In the genomic region with DNA sequence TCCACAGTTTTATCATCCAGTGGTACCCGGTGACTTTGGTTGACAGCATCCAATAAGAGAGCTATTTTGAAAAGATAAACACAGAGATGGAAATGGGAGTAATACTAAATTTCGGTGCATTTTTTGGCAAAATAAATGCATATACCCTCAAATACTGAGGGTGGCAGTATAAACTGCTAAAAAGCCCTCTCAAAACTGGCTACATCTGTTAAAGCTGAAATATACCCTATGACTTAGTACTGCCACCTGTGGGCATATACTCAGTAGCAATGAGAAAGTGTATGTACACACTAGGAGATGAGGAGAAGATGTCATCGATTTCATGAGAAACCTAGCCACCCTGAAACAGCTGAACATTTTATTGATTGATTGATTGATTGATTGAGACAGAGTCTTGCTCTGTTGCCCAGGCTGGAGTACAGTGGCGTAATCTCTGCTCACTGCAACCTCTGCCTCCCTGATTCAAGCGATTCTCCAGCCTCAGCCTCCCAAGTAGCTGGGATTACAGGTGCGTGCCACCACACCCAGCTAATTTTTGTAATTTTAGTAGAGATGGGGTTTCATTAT, we compare ENCODE assay signal across 9 cellular contexts. TPM values are rescaled to one million over a fixed set of nuclear protein-coding genes. Genes with fewer than 3 reads are reported as not detected.
A peak's percentile ranks its signal among the peaks of the same experiment; 100 is the strongest.
DNase-seq lines count a peak whose midpoint lies in the region; ATAC-seq and FAIRE-seq lines count a peak whose summit lies in the region.
"Had no signal": no experiment of that assay in that cellular context is flagged by ENCODE, and none has a peak within 500 bp of the region (broad histone marks: within the 10 kb centered on the region; RNA-seq: fewer than 3 reads in every experiment).

No MANE protein-coding gene starts in this region.

- no peaks in the 10 kb centered on the region for H3K9me3 ChIP-seq in skeletal muscle satellite cell (replicated peaks; ENCODE audit: low read length)

- no peaks in the 10 kb centered on the region for H3K36me3 Mint-ChIP-seq in activated CD8-positive, alpha-beta memory T cell treated with anti-CD3 and anti-CD28 coated beads, Interleukin-2, amount 10 ng/mL, durations not matched to agents 7 days and 5 days

- no peak overlapping the region for H3K4me3 Mint-ChIP-seq in activated CD8-positive, alpha-beta memory T cell treated with anti-CD3 and anti-CD28 coated beads, Interleukin-2, amount 10 ng/mL, durations not matched to agents 7 days and 5 days
- H3K4me3 Mint-ChIP-seq: stimulated activated naive CD8-positive, alpha-beta T cell treated with anti-CD3 and anti-CD28 coated beads, Interleukin-15, Interleukin-2, amounts not matched to agents 100 ng/mL and 50 ng/mL, for 24 hours had no signal

- no peaks in the 10 kb centered on the region for H3K36me3 ChIP-seq in skeletal muscle satellite cell (ENCODE audit: insufficient read depth, low read length)

- H3K9me3 Mint-ChIP-seq in activated CD8-positive, alpha-beta memory T cell treated with anti-CD3 and anti-CD28 coated beads, Interleukin-2, amount 10 ng/mL, durations not matched to agents 7 days and 5 days (ENCODE audit: low read depth), result no peaks in the 10 kb centered on the region
- H3K9me3 Mint-ChIP-seq: stimulated activated naive CD8-positive, alpha-beta T cell treated with anti-CD3 and anti-CD28 coated beads, Interleukin-15, Interleukin-2, amounts not matched to agents 100 ng/mL and 50 ng/mL, for 24 hours had no signal

- no peak overlapping the region for H3K9ac ChIP-seq in skeletal muscle satellite cell (ENCODE audit: low read depth, low read length)

- peaks cover 11% of the 10 kb centered on the region for H3K27me3 ChIP-seq in skeletal muscle satellite cell (ENCODE audit: control insufficient read depth, insufficient read depth, low read length)

- no peak overlapping the region for H3K4me3 ChIP-seq in skeletal muscle satellite cell (ENCODE audit: low read length)

- peak; percentile 99 for ATAC-seq in activated CD8-positive, alpha-beta memory T cell treated with anti-CD3 and anti-CD28 coated beads, Interleukin-2, amount 10 ng/mL, durations not matched to agents 7 days and 5 days
- peak; percentile 68 for ATAC-seq in HG03175 (IDR thresholded peaks at IDR 0.05; ENCODE audit: unreplicated experiment)
- peak; percentile 61 for ATAC-seq in esophagus mucosa

- H3K4me2 ChIP-seq in skeletal muscle satellite cell (ENCODE audit: low read length), result peak overlapping the region; percentile 39

- CTCF ChIA-PET in activated CD8-positive, alpha-beta memory T cell treated with anti-CD3 and anti-CD28 coated beads, Interleukin-2, amount 10 ng/mL, durations not matched to agents 7 days and 5 days (lab: Charles Lee), result interaction anchor here (0.6 to 3.6 kb wide), 28 partner anchors 8 to 213 kb away, joined by 3 to 58 read pairs (median 4); partner anchors contain the start of genes LYAR, TMEM128 and ZBTB49

- H3K4me1 Mint-ChIP-seq in activated CD8-positive, alpha-beta memory T cell treated with anti-CD3 and anti-CD28 coated beads, Interleukin-2, amount 10 ng/mL, durations not matched to agents 7 days and 5 days, result peaks cover 5% of the 10 kb centered on the region

- H3K27ac Mint-ChIP-seq in activated CD8-positive, alpha-beta memory T cell treated with anti-CD3 and anti-CD28 coated beads, Interleukin-2, amount 10 ng/mL, durations not matched to agents 7 days and 5 days, result no peak overlapping the region
- H3K27ac Mint-ChIP-seq: stimulated activated naive CD8-positive, alpha-beta T cell treated with anti-CD3 and anti-CD28 coated beads, Interleukin-15, Interleukin-2, amounts not matched to agents 100 ng/mL and 50 ng/mL, for 24 hours had no signal

- no peaks in the 10 kb centered on the region for H3K27me3 Mint-ChIP-seq in activated CD8-positive, alpha-beta memory T cell treated with anti-CD3 and anti-CD28 coated beads, Interleukin-2, amount 10 ng/mL, durations not matched to agents 7 days and 5 days
- H3K27me3 Mint-ChIP-seq: stimulated activated naive CD8-positive, alpha-beta T cell treated with anti-CD3 and anti-CD28 coated beads, Interleukin-15, Interleukin-2, amounts not matched to agents 100 ng/mL and 50 ng/mL, for 24 hours had no signal

- peak; percentile 38 for FAIRE-seq in RCC 7860 (lab: Jason Lieb, UNC)

- H3K4me1 ChIP-seq in skeletal muscle satellite cell (ENCODE audit: control insufficient read depth, insufficient read depth, low read length), result peaks cover 3% of the 10 kb centered on the region

- no peak for DNase-seq in activated CD8-positive, alpha-beta memory T cell treated with anti-CD3 and anti-CD28 coated beads, Interleukin-2, amount 10 ng/mL, durations not matched to agents 7 days and 5 days
- no peak for DNase-seq in activated CD8-positive, alpha-beta memory T cell treated with anti-CD3 and anti-CD28 coated beads, Interleukin-2, amount 50 U/mL, for 4 hours
- DNase-seq in RCC 7860 (ENCODE audit: low spot score) (peak; percentile 53), retina (no peak), T-helper 9 cell (no peak)

RNA-seq across cellular contexts. Expression of gene TMEM128, which starts 12.2 kb away (rescaled TPM):
- total RNA-seq in activated CD8-positive, alpha-beta memory T cell treated with anti-CD3 and anti-CD28 coated beads, Interleukin-2, amount 10 ng/mL, durations not matched to agents 7 days and 5 days, result 10 to 100 TPM; 12.4 to 14.1 TPM
- total RNA-seq in esophagus mucosa, result 12.0 TPM
- total RNA-seq in skeletal muscle satellite cell (2012; rRNA removed), result 16.4 and 21.3 TPM in 2 replicates

RNA-seq across cellular contexts. Expression of gene LYAR, which starts 29.7 kb away (rescaled TPM):
- 10 to 100 TPM; 47.0 to 49.9 TPM for total RNA-seq in activated CD8-positive, alpha-beta memory T cell treated with anti-CD3 and anti-CD28 coated beads, Interleukin-2, amount 10 ng/mL, durations not matched to agents 7 days and 5 days
- total RNA-seq in esophagus mucosa, result 16.1 TPM
- 19.2 and 28.6 TPM in 2 replicates for total RNA-seq in skeletal muscle satellite cell (2012; rRNA removed)

RNA-seq across cellular contexts. Expression of gene ZBTB49, which starts 29.8 kb away (rescaled TPM):
- total RNA-seq in activated CD8-positive, alpha-beta memory T cell treated with anti-CD3 and anti-CD28 coated beads, Interleukin-2, amount 10 ng/mL, durations not matched to agents 7 days and 5 days, result 1 to 10 TPM; 4.8 to 8.1 TPM
- total RNA-seq in esophagus mucosa, result 4.2 TPM
- total RNA-seq in skeletal muscle satellite cell (2012; rRNA removed), result 3.5 and 4.8 TPM in 2 replicates

RNA-seq across cellular contexts. Expression of gene OTOP1, which starts 33.5 kb away (rescaled TPM):
- total RNA-seq in activated CD8-positive, alpha-beta memory T cell treated with anti-CD3 and anti-CD28 coated beads, Interleukin-2, amount 10 ng/mL, durations not matched to agents 7 days and 5 days, result not detected
- 0.32 TPM for total RNA-seq in esophagus mucosa
- not detected in 2 replicates for total RNA-seq in skeletal muscle satellite cell (2012; rRNA removed)
